ENCODE assay signal across 1 cellular context in the genomic region with DNA sequence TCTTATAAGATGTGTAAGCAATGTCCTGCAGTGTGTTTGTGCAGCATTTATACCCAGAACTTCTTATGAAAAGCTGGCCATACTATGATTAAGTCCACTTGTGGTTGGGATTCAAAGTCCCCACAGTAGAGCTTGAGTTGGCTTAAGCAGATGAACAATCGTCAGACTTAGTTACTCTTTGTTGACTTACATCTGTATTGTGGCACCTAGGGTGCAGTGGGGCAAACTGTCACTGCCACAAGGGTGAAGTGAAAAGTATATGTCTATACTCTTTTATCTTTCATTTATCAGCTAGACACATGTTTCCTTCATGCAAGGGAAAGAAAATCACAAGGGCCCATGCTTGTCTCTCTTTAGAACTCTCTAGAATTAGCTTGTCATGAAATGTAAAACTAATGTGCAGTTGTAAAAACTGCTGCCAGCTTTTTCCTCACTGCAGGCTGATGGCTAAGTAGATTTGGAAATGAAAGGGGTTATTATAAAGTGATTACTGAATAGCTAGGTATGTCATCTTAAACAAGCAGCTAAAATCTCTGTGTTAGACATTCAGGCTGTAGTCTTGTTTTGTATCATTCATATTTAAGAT.
TF ChIP-seq lines count a peak whose summit lies in the region.

No MANE protein-coding gene starts in this region.

TF ChIP-seq in HepG2, 621 proteins besides CTCF, POLR2A, EP300 and RAD21 (continued from another document):
- TF ChIP-seq, protein P1, sequence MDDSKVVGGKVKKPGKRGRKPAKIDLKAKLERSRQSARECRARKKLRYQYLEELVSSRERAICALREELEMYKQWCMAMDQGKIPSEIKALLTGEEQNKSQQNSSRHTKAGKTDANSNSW (CRISPR knock-in tag; IDR thresholded peaks at IDR 0.05; ENCODE audit: borderline replicate concordance) = no peak
- TF ChIP-seq ZNF879 (CRISPR knock-in tag; IDR thresholded peaks at IDR 0.05) (no peak), ZNF780A (CRISPR knock-in tag; IDR thresholded peaks at IDR 0.05) (no peak), ZNF670 (CRISPR knock-in tag; IDR thresholded peaks at IDR 0.05; ENCODE audit: borderline replicate concordance) (no peak), MBNL3 (CRISPR knock-in tag; conservative IDR thresholded peaks at IDR 0.05) (no peak), ZSCAN22 (CRISPR knock-in tag; IDR thresholded peaks at IDR 0.05) (no peak), KLF13 (CRISPR knock-in tag; IDR thresholded peaks at IDR 0.05) (no peak), NFE2 (CRISPR knock-in tag; IDR thresholded peaks at IDR 0.05) (no peak), HNRNPLL (IDR thresholded peaks at IDR 0.05; ENCODE audit: low read depth, low read length, poor library complexity, severe bottlenecking) (no peak), SMAD1 (CRISPR knock-in tag; IDR thresholded peaks at IDR 0.05; ENCODE audit: borderline replicate concordance, low read depth) (no peak), ZNF746 (CRISPR knock-in tag; IDR thresholded peaks at IDR 0.05) (no peak), FOXC1 (CRISPR knock-in tag; IDR thresholded peaks at IDR 0.05; ENCODE audit: borderline replicate concordance) (no peak), HCFC1 (IDR thresholded peaks at IDR 0.05; ENCODE audit: low read depth, low read length) (no peak), ZNF121 (CRISPR knock-in tag; IDR thresholded peaks at IDR 0.05) (no peak), SP1 (IDR thresholded peaks at IDR 0.05) (no peak), SP1 (CRISPR knock-in tag; IDR thresholded peaks at IDR 0.05) (no peak), ARID2 (CRISPR knock-in tag; IDR thresholded peaks at IDR 0.05; ENCODE audit: borderline replicate concordance) (no peak), MXD4 (CRISPR knock-in tag; IDR thresholded peaks at IDR 0.05) (no peak), FOXA3 (CRISPR knock-in tag; IDR thresholded peaks at IDR 0.05) (peak; percentile 38; the same call in 1 of the 2 replicates), ZNF274 (CRISPR knock-in tag; IDR thresholded peaks at IDR 0.05) (no peak), ISX (CRISPR knock-in tag; conservative IDR thresholded peaks at IDR 0.05) (no peak), ZNF33A (CRISPR knock-in tag; IDR thresholded peaks at IDR 0.05; ENCODE audit: borderline replicate concordance) (no peak), PRMT3 (CRISPR knock-in tag; IDR thresholded peaks at IDR 0.05; ENCODE audit: borderline replicate concordance, low read depth) (no peak), NR1H2 (CRISPR knock-in tag; IDR thresholded peaks at IDR 0.05; ENCODE audit: borderline replicate concordance, low read depth) (no peak), GFI1 (CRISPR knock-in tag; IDR thresholded peaks at IDR 0.05; ENCODE audit: borderline replicate concordance) (no peak), EED (CRISPR knock-in tag; IDR thresholded peaks at IDR 0.05) (no peak), HNF4A (CRISPR knock-in tag; IDR thresholded peaks at IDR 0.05) (peak; percentile 65), HNF4G (IDR thresholded peaks at IDR 0.05; ENCODE audit: borderline replicate concordance, low read depth, low read length) (0 out of 2 replicates have a peak, but pooled peaks have one; percentile 31), HNF4G (CRISPR knock-in tag; IDR thresholded peaks at IDR 0.05; ENCODE audit: borderline replicate concordance, low read depth) (no peak)
- TF ChIP-seq, protein P2, sequence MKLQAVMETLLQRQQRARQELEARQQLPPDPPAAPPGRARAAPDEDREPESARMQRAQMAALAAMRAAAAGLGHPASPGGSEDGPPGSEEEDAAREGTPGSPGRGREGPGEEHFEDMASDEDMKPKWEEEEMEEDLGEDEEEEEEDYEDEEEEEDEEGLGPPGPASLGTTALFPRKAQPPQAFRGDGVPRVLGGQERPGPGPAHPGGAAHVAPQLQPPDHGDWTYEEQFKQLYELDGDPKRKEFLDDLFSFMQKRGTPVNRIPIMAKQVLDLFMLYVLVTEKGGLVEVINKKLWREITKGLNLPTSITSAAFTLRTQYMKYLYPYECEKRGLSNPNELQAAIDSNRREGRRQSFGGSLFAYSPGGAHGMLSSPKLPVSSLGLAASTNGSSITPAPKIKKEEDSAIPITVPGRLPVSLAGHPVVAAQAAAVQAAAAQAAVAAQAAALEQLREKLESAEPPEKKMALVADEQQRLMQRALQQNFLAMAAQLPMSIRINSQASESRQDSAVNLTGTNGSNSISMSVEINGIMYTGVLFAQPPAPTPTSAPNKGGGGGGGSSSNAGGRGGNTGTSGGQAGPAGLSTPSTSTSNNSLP (IDR thresholded peaks at IDR 0.05; ENCODE audit: low read depth, low read length) = no peak
- TF ChIP-seq, protein P3, sequence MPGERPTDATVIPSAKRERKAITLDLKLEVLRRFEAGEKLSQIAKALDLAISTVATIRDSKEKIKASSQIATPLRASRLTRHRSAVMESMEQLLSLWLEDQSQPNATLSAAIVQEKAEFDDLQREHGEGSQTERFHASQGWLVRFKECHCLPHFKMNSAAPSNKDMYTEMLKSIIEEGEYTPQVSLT (CRISPR knock-in tag; IDR thresholded peaks at IDR 0.05; ENCODE audit: borderline replicate concordance, low read depth) = no peak
- TF ChIP-seq, protein P4, sequence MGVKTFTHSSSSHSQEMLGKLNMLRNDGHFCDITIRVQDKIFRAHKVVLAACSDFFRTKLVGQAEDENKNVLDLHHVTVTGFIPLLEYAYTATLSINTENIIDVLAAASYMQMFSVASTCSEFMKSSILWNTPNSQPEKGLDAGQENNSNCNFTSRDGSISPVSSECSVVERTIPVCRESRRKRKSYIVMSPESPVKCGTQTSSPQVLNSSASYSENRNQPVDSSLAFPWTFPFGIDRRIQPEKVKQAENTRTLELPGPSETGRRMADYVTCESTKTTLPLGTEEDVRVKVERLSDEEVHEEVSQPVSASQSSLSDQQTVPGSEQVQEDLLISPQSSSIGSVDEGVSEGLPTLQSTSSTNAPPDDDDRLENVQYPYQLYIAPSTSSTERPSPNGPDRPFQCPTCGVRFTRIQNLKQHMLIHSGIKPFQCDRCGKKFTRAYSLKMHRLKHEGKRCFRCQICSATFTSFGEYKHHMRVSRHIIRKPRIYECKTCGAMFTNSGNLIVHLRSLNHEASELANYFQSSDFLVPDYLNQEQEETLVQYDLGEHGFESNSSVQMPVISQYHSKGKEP (CRISPR knock-in tag; IDR thresholded peaks at IDR 0.05) = no peak
- TF ChIP-seq, protein P5, sequence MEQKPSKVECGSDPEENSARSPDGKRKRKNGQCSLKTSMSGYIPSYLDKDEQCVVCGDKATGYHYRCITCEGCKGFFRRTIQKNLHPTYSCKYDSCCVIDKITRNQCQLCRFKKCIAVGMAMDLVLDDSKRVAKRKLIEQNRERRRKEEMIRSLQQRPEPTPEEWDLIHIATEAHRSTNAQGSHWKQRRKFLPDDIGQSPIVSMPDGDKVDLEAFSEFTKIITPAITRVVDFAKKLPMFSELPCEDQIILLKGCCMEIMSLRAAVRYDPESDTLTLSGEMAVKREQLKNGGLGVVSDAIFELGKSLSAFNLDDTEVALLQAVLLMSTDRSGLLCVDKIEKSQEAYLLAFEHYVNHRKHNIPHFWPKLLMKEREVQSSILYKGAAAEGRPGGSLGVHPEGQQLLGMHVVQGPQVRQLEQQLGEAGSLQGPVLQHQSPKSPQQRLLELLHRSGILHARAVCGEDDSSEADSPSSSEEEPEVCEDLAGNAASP (CRISPR knock-in tag; IDR thresholded peaks at IDR 0.05; ENCODE audit: borderline replicate concordance) = no peak
- TF ChIP-seq, protein P6, sequence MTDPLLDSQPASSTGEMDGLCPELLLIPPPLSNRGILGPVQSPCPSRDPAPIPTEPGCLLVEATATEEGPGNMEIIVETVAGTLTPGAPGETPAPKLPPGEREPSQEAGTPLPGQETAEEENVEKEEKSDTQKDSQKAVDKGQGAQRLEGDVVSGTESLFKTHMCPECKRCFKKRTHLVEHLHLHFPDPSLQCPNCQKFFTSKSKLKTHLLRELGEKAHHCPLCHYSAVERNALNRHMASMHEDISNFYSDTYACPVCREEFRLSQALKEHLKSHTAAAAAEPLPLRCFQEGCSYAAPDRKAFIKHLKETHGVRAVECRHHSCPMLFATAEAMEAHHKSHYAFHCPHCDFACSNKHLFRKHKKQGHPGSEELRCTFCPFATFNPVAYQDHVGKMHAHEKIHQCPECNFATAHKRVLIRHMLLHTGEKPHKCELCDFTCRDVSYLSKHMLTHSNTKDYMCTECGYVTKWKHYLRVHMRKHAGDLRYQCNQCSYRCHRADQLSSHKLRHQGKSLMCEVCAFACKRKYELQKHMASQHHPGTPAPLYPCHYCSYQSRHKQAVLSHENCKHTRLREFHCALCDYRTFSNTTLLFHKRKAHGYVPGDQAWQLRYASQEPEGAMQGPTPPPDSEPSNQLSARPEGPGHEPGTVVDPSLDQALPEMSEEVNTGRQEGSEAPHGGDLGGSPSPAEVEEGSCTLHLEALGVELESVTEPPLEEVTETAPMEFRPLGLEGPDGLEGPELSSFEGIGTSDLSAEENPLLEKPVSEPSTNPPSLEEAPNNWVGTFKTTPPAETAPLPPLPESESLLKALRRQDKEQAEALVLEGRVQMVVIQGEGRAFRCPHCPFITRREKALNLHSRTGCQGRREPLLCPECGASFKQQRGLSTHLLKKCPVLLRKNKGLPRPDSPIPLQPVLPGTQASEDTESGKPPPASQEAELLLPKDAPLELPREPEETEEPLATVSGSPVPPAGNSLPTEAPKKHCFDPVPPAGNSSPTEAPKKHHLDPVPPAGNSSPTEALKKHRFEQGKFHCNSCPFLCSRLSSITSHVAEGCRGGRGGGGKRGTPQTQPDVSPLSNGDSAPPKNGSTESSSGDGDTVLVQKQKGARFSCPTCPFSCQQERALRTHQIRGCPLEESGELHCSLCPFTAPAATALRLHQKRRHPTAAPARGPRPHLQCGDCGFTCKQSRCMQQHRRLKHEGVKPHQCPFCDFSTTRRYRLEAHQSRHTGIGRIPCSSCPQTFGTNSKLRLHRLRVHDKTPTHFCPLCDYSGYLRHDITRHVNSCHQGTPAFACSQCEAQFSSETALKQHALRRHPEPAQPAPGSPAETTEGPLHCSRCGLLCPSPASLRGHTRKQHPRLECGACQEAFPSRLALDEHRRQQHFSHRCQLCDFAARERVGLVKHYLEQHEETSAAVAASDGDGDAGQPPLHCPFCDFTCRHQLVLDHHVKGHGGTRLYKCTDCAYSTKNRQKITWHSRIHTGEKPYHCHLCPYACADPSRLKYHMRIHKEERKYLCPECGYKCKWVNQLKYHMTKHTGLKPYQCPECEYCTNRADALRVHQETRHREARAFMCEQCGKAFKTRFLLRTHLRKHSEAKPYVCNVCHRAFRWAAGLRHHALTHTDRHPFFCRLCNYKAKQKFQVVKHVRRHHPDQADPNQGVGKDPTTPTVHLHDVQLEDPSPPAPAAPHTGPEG (CRISPR knock-in tag; IDR thresholded peaks at IDR 0.05) = no peak
- TF ChIP-seq, protein P7, sequence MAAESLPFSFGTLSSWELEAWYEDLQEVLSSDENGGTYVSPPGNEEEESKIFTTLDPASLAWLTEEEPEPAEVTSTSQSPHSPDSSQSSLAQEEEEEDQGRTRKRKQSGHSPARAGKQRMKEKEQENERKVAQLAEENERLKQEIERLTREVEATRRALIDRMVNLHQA (CRISPR knock-in tag; IDR thresholded peaks at IDR 0.05) = no peak
- TF ChIP-seq, protein P8, sequence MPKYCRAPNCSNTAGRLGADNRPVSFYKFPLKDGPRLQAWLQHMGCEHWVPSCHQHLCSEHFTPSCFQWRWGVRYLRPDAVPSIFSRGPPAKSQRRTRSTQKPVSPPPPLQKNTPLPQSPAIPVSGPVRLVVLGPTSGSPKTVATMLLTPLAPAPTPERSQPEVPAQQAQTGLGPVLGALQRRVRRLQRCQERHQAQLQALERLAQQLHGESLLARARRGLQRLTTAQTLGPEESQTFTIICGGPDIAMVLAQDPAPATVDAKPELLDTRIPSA (CRISPR knock-in tag; IDR thresholded peaks at IDR 0.05; ENCODE audit: borderline replicate concordance) = no peak
- TF ChIP-seq, protein P9, sequence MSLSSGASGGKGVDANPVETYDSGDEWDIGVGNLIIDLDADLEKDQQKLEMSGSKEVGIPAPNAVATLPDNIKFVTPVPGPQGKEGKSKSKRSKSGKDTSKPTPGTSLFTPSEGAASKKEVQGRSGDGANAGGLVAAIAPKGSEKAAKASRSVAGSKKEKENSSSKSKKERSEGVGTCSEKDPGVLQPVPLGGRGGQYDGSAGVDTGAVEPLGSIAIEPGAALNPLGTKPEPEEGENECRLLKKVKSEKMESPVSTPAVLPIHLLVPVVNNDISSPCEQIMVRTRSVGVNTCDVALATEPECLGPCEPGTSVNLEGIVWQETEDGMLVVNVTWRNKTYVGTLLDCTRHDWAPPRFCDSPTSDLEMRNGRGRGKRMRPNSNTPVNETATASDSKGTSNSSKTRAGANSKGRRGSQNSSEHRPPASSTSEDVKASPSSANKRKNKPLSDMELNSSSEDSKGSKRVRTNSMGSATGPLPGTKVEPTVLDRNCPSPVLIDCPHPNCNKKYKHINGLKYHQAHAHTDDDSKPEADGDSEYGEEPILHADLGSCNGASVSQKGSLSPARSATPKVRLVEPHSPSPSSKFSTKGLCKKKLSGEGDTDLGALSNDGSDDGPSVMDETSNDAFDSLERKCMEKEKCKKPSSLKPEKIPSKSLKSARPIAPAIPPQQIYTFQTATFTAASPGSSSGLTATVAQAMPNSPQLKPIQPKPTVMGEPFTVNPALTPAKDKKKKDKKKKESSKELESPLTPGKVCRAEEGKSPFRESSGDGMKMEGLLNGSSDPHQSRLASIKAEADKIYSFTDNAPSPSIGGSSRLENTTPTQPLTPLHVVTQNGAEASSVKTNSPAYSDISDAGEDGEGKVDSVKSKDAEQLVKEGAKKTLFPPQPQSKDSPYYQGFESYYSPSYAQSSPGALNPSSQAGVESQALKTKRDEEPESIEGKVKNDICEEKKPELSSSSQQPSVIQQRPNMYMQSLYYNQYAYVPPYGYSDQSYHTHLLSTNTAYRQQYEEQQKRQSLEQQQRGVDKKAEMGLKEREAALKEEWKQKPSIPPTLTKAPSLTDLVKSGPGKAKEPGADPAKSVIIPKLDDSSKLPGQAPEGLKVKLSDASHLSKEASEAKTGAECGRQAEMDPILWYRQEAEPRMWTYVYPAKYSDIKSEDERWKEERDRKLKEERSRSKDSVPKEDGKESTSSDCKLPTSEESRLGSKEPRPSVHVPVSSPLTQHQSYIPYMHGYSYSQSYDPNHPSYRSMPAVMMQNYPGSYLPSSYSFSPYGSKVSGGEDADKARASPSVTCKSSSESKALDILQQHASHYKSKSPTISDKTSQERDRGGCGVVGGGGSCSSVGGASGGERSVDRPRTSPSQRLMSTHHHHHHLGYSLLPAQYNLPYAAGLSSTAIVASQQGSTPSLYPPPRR (CRISPR knock-in tag; IDR thresholded peaks at IDR 0.05; ENCODE audit: borderline replicate concordance) = no peak
- TF ChIP-seq, protein P10, sequence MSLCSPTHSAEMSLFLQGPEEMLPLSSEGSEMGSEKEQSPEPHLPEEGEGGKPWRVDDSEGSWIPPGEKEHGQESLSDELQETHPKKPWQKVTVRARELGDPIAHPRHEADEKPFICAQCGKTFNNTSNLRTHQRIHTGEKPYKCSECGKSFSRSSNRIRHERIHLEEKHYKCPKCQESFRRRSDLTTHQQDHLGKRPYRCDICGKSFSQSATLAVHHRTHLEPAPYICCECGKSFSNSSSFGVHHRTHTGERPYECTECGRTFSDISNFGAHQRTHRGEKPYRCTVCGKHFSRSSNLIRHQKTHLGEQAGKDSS (CRISPR knock-in tag; IDR thresholded peaks at IDR 0.05; ENCODE audit: borderline replicate concordance, low read depth) = no peak
TF ChIP-seq in HepG2: peak in this region for 7.
